In the genomic region with DNA sequence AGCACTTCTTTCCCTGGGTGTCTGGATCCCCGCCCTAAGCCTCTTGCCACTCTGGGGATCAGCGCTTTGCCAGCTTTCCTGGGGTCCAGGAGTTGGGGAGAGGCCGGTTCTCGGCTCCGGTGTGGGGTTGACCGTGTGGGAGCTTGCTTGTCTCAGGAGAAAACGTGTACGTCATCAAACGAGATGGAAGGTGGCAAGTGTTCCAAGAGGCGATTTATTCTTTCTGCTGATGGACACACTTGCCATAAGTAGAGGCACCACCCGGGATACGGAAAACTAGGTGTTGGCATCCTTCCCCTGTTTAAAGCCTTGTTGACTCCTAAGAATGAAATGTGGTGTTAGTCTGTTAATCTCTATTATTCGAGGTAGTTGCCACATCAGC, we compare ENCODE assay signal across 8 cellular contexts. TPM values are rescaled to one million over a fixed set of nuclear protein-coding genes. Genes with fewer than 3 reads are reported as not detected.
DNase-seq lines count a peak whose midpoint lies in the region; ATAC-seq and TF ChIP-seq lines count a peak whose summit lies in the region.

No MANE protein-coding gene starts in this region.

- intact Hi-C loops in esophagus muscularis mucosa (cut with DNase I) = loop anchor here (2.0 kb wide), 1 partner anchor 119 kb away; the partner anchor contains the start of gene MAP2K1
- intact Hi-C loops in psoas muscle (cut with DNase I) = loop anchor here in 1 of 2 donors (2.0 kb wide), 1 partner anchor 121 kb away; no protein-coding TSS in a partner anchor

- peaks cover 24 to 33% (median 30%) of the 10 kb centered on the region in 4 donors for H3K4me1 ChIP-seq in esophagus muscularis mucosa
- H3K4me1 ChIP-seq in psoas muscle = peaks cover 22% of the 10 kb centered on the region

- H3K27ac ChIP-seq in esophagus muscularis mucosa (replicated peaks in 1 of 4) (peak overlapping the region; percentile 89 to 91 (median 90)), psoas muscle (peak overlapping the region; percentile 96)

- no peak for TF ChIP-seq EP300 in esophagus muscularis mucosa (IDR thresholded peaks at IDR 0.05)

- TF ChIP-seq POLR2A in esophagus muscularis mucosa (IDR thresholded peaks at IDR 0.05; ENCODE audit: low read depth) = no peak

- H3K36me3 ChIP-seq in esophagus muscularis mucosa = peaks cover 26 to 30% (median 27%) of the 10 kb centered on the region in 4 donors
- H3K36me3 ChIP-seq in psoas muscle (ENCODE audit: insufficient read depth in 1 of 2, low read depth in 1 of 2) = peaks cover 8 to 31% of the 10 kb centered on the region in 2 donors

- TF ChIP-seq CTCF in esophagus muscularis mucosa (IDR thresholded peaks at IDR 0.05) = no peak
- TF ChIP-seq CTCF in psoas muscle (IDR thresholded peaks at IDR 0.05) = no peak
- TF ChIP-seq CTCF in GM13976 (IDR thresholded peaks at IDR 0.05; ENCODE audit: borderline replicate concordance, control extremely low read depth, extremely low read depth, insufficient read depth, missing control alignments) = no peak

- in situ Hi-C loops in ACHN (cut with HindIII; ENCODE audit: low pct_ligation_motif_present, low pct_unique_long_range_greater_than_20kb, low sequenced_read_pairs) (no loop called here), GM13976 (cut with MboI; ENCODE audit: low sequenced_read_pairs, unreplicated experiment) (no loop called here)

- H3K4me3 ChIP-seq in esophagus muscularis mucosa (peak overlapping the region; percentile 83 to 96 (median 89)), psoas muscle (peak overlapping the region; percentile 85)

- ATAC-seq in GM21447 (IDR thresholded peaks at IDR 0.05; ENCODE audit: unreplicated experiment) (peak; percentile 24), psoas muscle (no peak)

- DNase-seq in ACHN (peak; percentile 50), SHP77 (lab: John Stamatoyannopoulos, UW) (peak; percentile 62 to 68), esophagus muscularis mucosa (ENCODE audit: extremely low spot score) (no peak), psoas muscle (no peak), C1 segment of cervical spinal cord (lab: John Stamatoyannopoulos, UW) (no peak), GM13976 (ENCODE audit: low spot score) (no peak)
- DNase-seq in activated CD8-positive, alpha-beta memory T cell treated with anti-CD3 and anti-CD28 coated beads, Interleukin-2, amount 50 U/mL, for 4 hours = no peak

- WGBS in esophagus muscularis mucosa = 2% methylated on average over 7 of the region's 13 CpGs
- 0 to 1% (median 1%) methylated on average over 13 of the region's 13 CpGs for WGBS in psoas muscle, 3 donors

- H3K9me3 ChIP-seq in esophagus muscularis mucosa (no peaks in the 10 kb centered on the region), psoas muscle (no peaks in the 10 kb centered on the region)

- no peaks in the 10 kb centered on the region for H3K27me3 ChIP-seq in esophagus muscularis mucosa
- H3K27me3 ChIP-seq in psoas muscle (ENCODE audit: insufficient read depth in 3 of 3, low read length in 2 of 3) = no peaks in the 10 kb centered on the region

RNA-seq across cellular contexts. Expression of gene ZWILCH, which starts 0.3 kb away (rescaled TPM):
- total RNA-seq in esophagus muscularis mucosa (1 to 10 TPM; 2.1 to 3.3 (median 2.4) TPM), psoas muscle (1 to 10 TPM; 2.2 to 4.2 (median 2.6) TPM)
- polyA plus RNA-seq in psoas muscle = 1 to 10 TPM; 1.5 to 4.5 (median 2.9) TPM

RNA-seq across cellular contexts. Expression of gene RPL4, which starts 0.8 kb away (rescaled TPM):
- total RNA-seq in esophagus muscularis mucosa (1,000 to 10,000 TPM; 2,782 to 4,577 (median 3,551) TPM), psoas muscle (1,000 to 10,000 TPM; 1,435 to 2,180 (median 2,033) TPM)
- polyA plus RNA-seq in psoas muscle = 1,000 to 10,000 TPM; 2,343 to 3,153 (median 2,635) TPM

RNA-seq across cellular contexts. Expression of gene SNAPC5, which starts 7.9 kb away (rescaled TPM):
- total RNA-seq in esophagus muscularis mucosa = 10 to 100 TPM; 23.3 to 44.9 (median 34.7) TPM
- total RNA-seq in psoas muscle = 10 to 100 TPM; 32.7 to 50.3 (median 33.4) TPM
- 10 to 100 TPM; 34.7 to 86.0 (median 51.8) TPM for polyA plus RNA-seq in psoas muscle

Comparison
In these comparisons a context has a peak if more than half of its experiments do, and no peak if none do; other contexts are left out.
1. DNase-seq: peak in ACHN (single experiment) and SHP77 (2 of 2); none in esophagus muscularis mucosa (single experiment), psoas muscle (0 of 2), C1 segment of cervical spinal cord (0 of 14), GM13976 (single experiment) and activated CD8-positive, alpha-beta memory T cell treated with anti-CD3 and anti-CD28 coated beads, Interleukin-2, amount 50 U/mL, for 4 hours (single experiment).